In genomic region chr2:171687287-171688128, GRCh38 we compare ENCODE assay signal across 8 cellular contexts. TPM values are rescaled to one million over a fixed set of nuclear protein-coding genes. Genes with fewer than 3 reads are reported as not detected.
DNase-seq lines count a peak whose midpoint lies in the region; ATAC-seq and TF ChIP-seq lines count a peak whose summit lies in the region.

Gene DYNC1I2, plus strand, starts transcription at chr2:171687469. Its CDS starts 2,687 bp downstream, at chr2:171690156.

- H3K4me3 ChIP-seq in SU-DHL-6 (ENCODE audit: insufficient read depth, low read length, poor library complexity, severe bottlenecking), result peak within 1 kb of the TSS; percentile 72
- peak within 1 kb of the TSS; percentile 89 for H3K4me3 ChIP-seq in thymus (ENCODE audit: low read length)

- no peak for TF ChIP-seq CTCF in SU-DHL-6 (IDR thresholded peaks at IDR 0.05; ENCODE audit: insufficient read depth, low read length, poor library complexity, severe bottlenecking)
- TF ChIP-seq CTCF in osteocyte (IDR thresholded peaks at IDR 0.05), result no peak

- H3K4me3 Mint-ChIP-seq in activated naive CD8-positive, alpha-beta T cell treated with anti-CD3 and anti-CD28 coated beads, Interleukin-2, amount 10 ng/mL, durations not matched to agents 7 days and 5 days, result peak within 1 kb of the TSS; percentile 79
- peak within 1 kb of the TSS; percentile 94 for H3K4me3 Mint-ChIP-seq in osteocyte (ENCODE audit: unreplicated experiment)

- peaks cover 44% of the 10 kb centered on the region for H3K79me2 ChIP-seq in SU-DHL-6 (ENCODE audit: insufficient read depth, low read length)

- WGBS in thymus, result under 1% methylated on average over 51 of the region's 51 CpGs

- peak within 1 kb of the TSS; percentile 72 for H3K9ac ChIP-seq in SU-DHL-6 (ENCODE audit: low read length)

- H3K9me3 ChIP-seq in SU-DHL-6 (ENCODE audit: insufficient read depth, low read length), result no peaks in the 10 kb centered on the region
- H3K9me3 ChIP-seq in thymus (ENCODE audit: control insufficient read depth), result no peaks in the 10 kb centered on the region

- ATAC-seq in HG02610 (IDR thresholded peaks at IDR 0.05; ENCODE audit: unreplicated experiment), result peak; percentile 89
- peak; percentile 81 for ATAC-seq in activated naive CD8-positive, alpha-beta T cell treated with anti-CD3 and anti-CD28 coated beads, Interleukin-2, amount 10 ng/mL, durations not matched to agents 7 days and 5 days (ENCODE audit: low read depth)

- H4K20me1 ChIP-seq in SU-DHL-6 (ENCODE audit: low read depth, low read length), result no peaks in the 10 kb centered on the region

- H3K27me3 ChIP-seq in SU-DHL-6 (ENCODE audit: low read length) (no peaks in the 10 kb centered on the region), thymus (ENCODE audit: control insufficient read depth, insufficient read depth) (no peaks in the 10 kb centered on the region)

- no peaks in the 10 kb centered on the region for H3K9me2 ChIP-seq in SU-DHL-6 (replicated peaks; ENCODE audit: insufficient read depth, low read length)

- peak within 1 kb of the TSS; percentile 81 for H3K27ac Mint-ChIP-seq in activated naive CD8-positive, alpha-beta T cell treated with anti-CD3 and anti-CD28 coated beads, Interleukin-2, amount 10 ng/mL, durations not matched to agents 7 days and 5 days
- H3K27ac Mint-ChIP-seq in osteocyte (ENCODE audit: unreplicated experiment), result peak within 1 kb of the TSS; percentile 99

- H3K9me3 Mint-ChIP-seq in activated naive CD8-positive, alpha-beta T cell treated with anti-CD3 and anti-CD28 coated beads, Interleukin-2, amount 10 ng/mL, durations not matched to agents 7 days and 5 days, result no peaks in the 10 kb centered on the region
- no peaks in the 10 kb centered on the region for H3K9me3 Mint-ChIP-seq in osteocyte (ENCODE audit: unreplicated experiment)

- peaks cover 13% of the 10 kb centered on the region; the same call in 1 of the 2 replicates for H3K36me3 ChIP-seq in SU-DHL-6 (ENCODE audit: low read length)
- no peaks in the 10 kb centered on the region for H3K36me3 ChIP-seq in thymus (ENCODE audit: control insufficient read depth, insufficient read depth)

- intact Hi-C loops in head of caudate nucleus (cut with DNase I), result loop anchor here (5.0 to 10.0 kb wide), 3 partner anchors 90 to 253 kb away; partner anchors contain the start of genes DCAF17 and METTL8

- H3F3A ChIP-seq in SU-DHL-6 (ENCODE audit: insufficient read depth), result no peaks in the 10 kb centered on the region; the same call in 1 of the 2 replicates

- peaks cover 8% of the 10 kb centered on the region for H3K27me3 Mint-ChIP-seq in activated naive CD8-positive, alpha-beta T cell treated with anti-CD3 and anti-CD28 coated beads, Interleukin-2, amount 10 ng/mL, durations not matched to agents 7 days and 5 days
- peaks cover 12% of the 10 kb centered on the region for H3K27me3 Mint-ChIP-seq in osteocyte (ENCODE audit: unreplicated experiment)

- peak within 1 kb of the TSS; percentile 82 for H2AFZ ChIP-seq in SU-DHL-6 (ENCODE audit: low read depth, low read length, severe bottlenecking)

- DNase-seq in NCI-H1105 (lab: John Stamatoyannopoulos, UW) (peak; percentile 84), head of caudate nucleus (peak; percentile 88 to 98 (median 94)), osteocyte (ENCODE audit: extremely low spot score, unreplicated experiment) (peak; percentile 91)
- peak; percentile 78 for DNase-seq in activated naive CD8-positive, alpha-beta T cell treated with anti-CD3 and anti-CD28 coated beads, Interleukin-2, amount 10 ng/mL, durations not matched to agents 7 days and 5 days

- H3K4me1 ChIP-seq in thymus (ENCODE audit: control insufficient read depth, insufficient read depth, low read length), result peaks cover 4% of the 10 kb centered on the region

- peaks cover 12% of the 10 kb centered on the region for H3K36me3 Mint-ChIP-seq in activated naive CD8-positive, alpha-beta T cell treated with anti-CD3 and anti-CD28 coated beads, Interleukin-2, amount 10 ng/mL, durations not matched to agents 7 days and 5 days
- peaks cover 20% of the 10 kb centered on the region for H3K36me3 Mint-ChIP-seq in osteocyte (ENCODE audit: unreplicated experiment)

- peak within 1 kb of the TSS; percentile 93 for H3K4me2 ChIP-seq in SU-DHL-6 (ENCODE audit: low read depth, low read length, poor library complexity, severe bottlenecking)

- TF ChIP-seq POLR2A in GM10847 (IDR thresholded peaks at IDR 0.05; ENCODE audit: extremely low read depth, insufficient read length), result peak; percentile 15

- POLR2A ChIA-PET in activated naive CD8-positive, alpha-beta T cell treated with anti-CD3 and anti-CD28 coated beads, Interleukin-2, amount 10 ng/mL, durations not matched to agents 7 days and 5 days (lab: Charles Lee), result interaction anchor here (0.5 kb wide), 1 partner anchor 1762 kb away, joined by 3 read pairs; no protein-coding TSS in a partner anchor

- H3K4me1 Mint-ChIP-seq in activated naive CD8-positive, alpha-beta T cell treated with anti-CD3 and anti-CD28 coated beads, Interleukin-2, amount 10 ng/mL, durations not matched to agents 7 days and 5 days, result peaks cover 17% of the 10 kb centered on the region
- H3K4me1 Mint-ChIP-seq in osteocyte (ENCODE audit: unreplicated experiment), result peaks cover 21% of the 10 kb centered on the region

- H3K27ac ChIP-seq in SU-DHL-6 (ENCODE audit: low read depth, low read length), result peak within 1 kb of the TSS; percentile 60
- H3K27ac ChIP-seq in thymus (ENCODE audit: low read depth), result peak within 1 kb of the TSS; percentile 80

RNA-seq across cellular contexts. Expression of gene DYNC1I2, which starts in this region (rescaled TPM):
- total RNA-seq in activated naive CD8-positive, alpha-beta T cell treated with anti-CD3 and anti-CD28 coated beads, Interleukin-2, amount 10 ng/mL, durations not matched to agents 7 days and 5 days, result 10 to 100 TPM; 46.3 to 48.9 TPM
- total RNA-seq in osteocyte, result 118 and 127 TPM in 2 replicates
- 74.2 TPM for polyA plus RNA-seq in thymus

Comparison
In these comparisons a context has a peak if more than half of its experiments do, and no peak if none do; other contexts are left out.
1. Peak in every context shown above with its lines: DNase-seq, ATAC-seq, H3K4me3 ChIP-seq and H3K27ac ChIP-seq.